ENCODE assay signal across 7 cellular contexts in the genomic region with DNA sequence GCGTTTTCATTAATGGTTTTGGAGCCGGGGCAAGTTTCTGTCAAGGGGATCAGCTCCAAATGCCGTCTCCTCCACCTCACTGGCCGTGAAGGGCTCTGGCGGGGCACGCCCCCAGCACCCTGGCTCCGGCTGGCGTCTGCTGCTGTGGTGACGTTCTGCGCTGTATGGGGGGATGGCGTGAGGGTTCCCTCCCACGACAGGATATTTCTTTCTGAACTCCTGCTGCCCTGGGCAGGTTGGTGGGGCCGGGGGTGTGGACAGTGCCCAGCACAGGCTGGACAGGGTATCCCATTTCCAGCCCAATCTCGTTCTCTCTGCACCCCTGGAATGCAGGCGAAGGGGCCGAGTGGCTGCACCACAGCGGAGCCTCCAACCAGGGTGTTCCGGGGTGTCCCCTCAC.
DNase-seq lines count a peak whose midpoint lies in the region; ATAC-seq and TF ChIP-seq lines count a peak whose summit lies in the region.
"Not testable (repeated sequence)": the region's sequence is repeated elsewhere in the genome, so short reads cannot be mapped to it uniquely, and the experiment has no call there.

No MANE protein-coding gene starts in this region.

- H3K27ac Mint-ChIP-seq in activated T-cell treated with anti-CD3 and anti-CD28 coated beads, Interleukin-2, amount 50 U/mL, for 24 hours; chondrocyte (ENCODE audit: unreplicated experiment): not testable (repeated sequence)

- not testable (repeated sequence) for TF ChIP-seq CTCF in chondrocyte (IDR thresholded peaks at IDR 0.05); esophagus squamous epithelium (IDR thresholded peaks at IDR 0.05); right lobe of liver (IDR thresholded peaks at IDR 0.05); omental fat pad (IDR thresholded peaks at IDR 0.05); suprapubic skin (IDR thresholded peaks at IDR 0.05)

- H3K27ac ChIP-seq in esophagus squamous epithelium: peak overlapping the region in 3 of 4 donors; percentile 10 to 78 (median 69)
- not testable (repeated sequence) for H3K27ac ChIP-seq in right cardiac atrium (ENCODE audit: low read length); right lobe of liver; suprapubic skin

- H3K4me3 Mint-ChIP-seq in activated T-cell treated with anti-CD3 and anti-CD28 coated beads, Interleukin-2, amount 50 U/mL, for 24 hours; chondrocyte (ENCODE audit: unreplicated experiment): not testable (repeated sequence)

- H3K4me1 Mint-ChIP-seq in activated T-cell treated with anti-CD3 and anti-CD28 coated beads, Interleukin-2, amount 50 U/mL, for 24 hours (ENCODE audit: low read depth); chondrocyte (ENCODE audit: low read depth): not testable (repeated sequence)

- peaks cover 11% of the 10 kb centered on the region for H3K36me3 Mint-ChIP-seq in activated T-cell treated with anti-CD3 and anti-CD28 coated beads, Interleukin-2, amount 50 U/mL, for 24 hours (ENCODE audit: low read depth)
- H3K36me3 Mint-ChIP-seq in chondrocyte (ENCODE audit: low read depth): not testable (repeated sequence)

- H3K9me3 ChIP-seq in esophagus squamous epithelium; right cardiac atrium (ENCODE audit: control insufficient read depth, low read length); right lobe of liver; suprapubic skin: not testable (repeated sequence)

- H3K4me1 ChIP-seq in esophagus squamous epithelium: peaks cover 0 to 21% (median 8%) of the 10 kb centered on the region in 3 donors
- not testable (repeated sequence) for H3K4me1 ChIP-seq in right cardiac atrium (ENCODE audit: control insufficient read depth, insufficient read depth, low read length); right lobe of liver; suprapubic skin

- ATAC-seq in right cardiac atrium (peak; percentile 19 to 40), omental fat pad (ENCODE audit: low FRiP score) (peak; percentile 80)
- ATAC-seq in right lobe of liver: not testable (repeated sequence)

- not testable (repeated sequence) for H3K36me3 ChIP-seq in esophagus squamous epithelium, right lobe of liver, suprapubic skin

- 57 to 79% methylated on average over 1 to 11 of the region's 18 CpGs for WGBS in esophagus squamous epithelium, 2 donors
- WGBS in right cardiac atrium: 73% methylated on average over 18 of the region's 18 CpGs
- 93% methylated on average over 3 of the region's 18 CpGs for WGBS in right lobe of liver (ENCODE audit: insufficient coverage, low coverage, low lambda C conversion rate, missing lambda C conversion rate)
- WGBS in suprapubic skin: 86% methylated on average over 14 of the region's 18 CpGs

- not testable (repeated sequence) for H3K4me3 ChIP-seq in esophagus squamous epithelium; right cardiac atrium (ENCODE audit: low read length); right lobe of liver; suprapubic skin

- not testable (repeated sequence) for H3K27me3 ChIP-seq in esophagus squamous epithelium; right cardiac atrium (ENCODE audit: control insufficient read depth, insufficient read depth); right lobe of liver; suprapubic skin

- TF ChIP-seq EP300 in suprapubic skin (IDR thresholded peaks at IDR 0.05): not testable (repeated sequence)

- DNase-seq in activated T-cell treated with anti-CD3 and anti-CD28 coated beads, Interleukin-2, amount 50 U/mL, for 24 hours: peak; percentile 24
- DNase-seq in chondrocyte (ENCODE audit: low spot score): peak; percentile 80
- DNase-seq in esophagus squamous epithelium (lab: John Stamatoyannopoulos, UW): not testable (repeated sequence)
- DNase-seq in right cardiac atrium: peak; percentile 67 to 86 (median 82)
- peak in 2 of 3 donors; percentile 42 for DNase-seq in right lobe of liver
- DNase-seq in omental fat pad (ENCODE audit: low spot score): peak; percentile 12
- DNase-seq in suprapubic skin (ENCODE audit: low spot score in 2 of 2): peak; percentile 51 to 58

- not testable (repeated sequence) for H3K27me3 Mint-ChIP-seq in activated T-cell treated with anti-CD3 and anti-CD28 coated beads, Interleukin-2, amount 50 U/mL, for 24 hours; chondrocyte (ENCODE audit: low read depth)

- intact Hi-C loops in esophagus squamous epithelium (cut with DNase I); right cardiac atrium (cut with DNase I); right lobe of liver (cut with DNase I): not testable (repeated sequence)

- not testable (repeated sequence) for TF ChIP-seq POLR2A in esophagus squamous epithelium (IDR thresholded peaks at IDR 0.05); right lobe of liver (IDR thresholded peaks at IDR 0.05); suprapubic skin (IDR thresholded peaks at IDR 0.05)

- H3K9me3 Mint-ChIP-seq in activated T-cell treated with anti-CD3 and anti-CD28 coated beads, Interleukin-2, amount 50 U/mL, for 24 hours; chondrocyte (ENCODE audit: low read depth): not testable (repeated sequence)
